ENCODE assay signal across 15 cellular contexts in genomic region chr4:56289934-56290333, GRCh38.
A peak's percentile ranks its signal among the peaks of the same experiment; 100 is the strongest.
DNase-seq lines count a peak whose midpoint lies in the region; ATAC-seq and TF ChIP-seq lines count a peak whose summit lies in the region.
"Had no signal": no experiment of that assay in that cellular context is flagged by ENCODE, and none has a peak within 500 bp of the region (broad histone marks: within the 10 kb centered on the region; RNA-seq: fewer than 3 reads in every experiment).

No MANE protein-coding gene starts in this region.

- H4K20me1 ChIP-seq in H9 (ENCODE audit: control insufficient read depth, insufficient read depth, insufficient read length): no peaks in the 10 kb centered on the region
- H4K20me1 ChIP-seq: BLaER1 treated with 17β-estradiol and CSF1 and Interleukin-3, amounts not matched to agents 10 nM and 100 nM had no signal

- ATAC-seq in T-helper 17 cell: no peak
- no peak for ATAC-seq in HG02870 (IDR thresholded peaks at IDR 0.05; ENCODE audit: unreplicated experiment)
- ATAC-seq: PC-3, sciatic nerve had no signal

- H4K5ac ChIP-seq in H9 (ENCODE audit: insufficient read length, low read depth, low read length): no peak overlapping the region

- H3K23me2 ChIP-seq in H9 (ENCODE audit: insufficient read length, low read depth, low read length, poor library complexity, severe bottlenecking): no peaks in the 10 kb centered on the region

- no peak overlapping the region for H3K18ac ChIP-seq in H9 (ENCODE audit: insufficient read length, low read depth, low read length)

- H2AK5ac ChIP-seq in H9 (ENCODE audit: insufficient read length, low read length): no peak overlapping the region

- no peak overlapping the region for H2BK120ac ChIP-seq in H9 (ENCODE audit: low read depth, low read length, poor library complexity, severe bottlenecking)

- no peak overlapping the region for H3K23ac ChIP-seq in H9 (ENCODE audit: insufficient read length, low read depth, low read length)

- H3K27me3 ChIP-seq in cardiac muscle cell (no peaks in the 10 kb centered on the region), right atrium auricular region (no peaks in the 10 kb centered on the region), thyroid gland (no peaks in the 10 kb centered on the region), H9 (ENCODE audit: insufficient read depth, low read length) (peaks cover 3% of the 10 kb centered on the region; the same call in 1 of the 2 replicates)
- H3K27me3 ChIP-seq: BLaER1 treated with 17β-estradiol and CSF1 and Interleukin-3, amounts not matched to agents 10 nM and 100 nM; uterus had no signal

- H3T11ph ChIP-seq in H9 (ENCODE audit: low read length): no peak overlapping the region

- H3K36me3 ChIP-seq in cardiac muscle cell: no peaks in the 10 kb centered on the region
- H3K36me3 ChIP-seq in right atrium auricular region: no peaks in the 10 kb centered on the region
- H3K36me3 ChIP-seq in thyroid gland: no peaks in the 10 kb centered on the region
- H3K36me3 ChIP-seq: uterus had no signal

- intact Hi-C loops in thyroid gland (cut with DNase I): no loop called here

- no peak for TF ChIP-seq POLR2A in thyroid gland (IDR thresholded peaks at IDR 0.05)

- H3K9me3 Mint-ChIP-seq in H9: peaks cover 12 to 13% of the 10 kb centered on the region in 2 experiments; a peak in 4 of 5 replicates
- H3K9me3 Mint-ChIP-seq: dendritic cell treated with granulocyte-macrophage colony-stimulating factor and Interleukin-4, amounts not matched to agents 40 ng/mL and 50 ng/mL, for 4 days had no signal

- peak overlapping the region; percentile 88 for H3K27ac Mint-ChIP-seq in T-helper 17 cell
- H3K27ac Mint-ChIP-seq in H9: no peak overlapping the region; a peak in 2 of 7 replicates
- H3K27ac Mint-ChIP-seq: dendritic cell treated with granulocyte-macrophage colony-stimulating factor and Interleukin-4, amounts not matched to agents 40 ng/mL and 50 ng/mL, for 4 days had no signal

- H2BK5ac ChIP-seq in H9 (ENCODE audit: insufficient read length, low read length): no peak overlapping the region

- DNase-seq in cardiac muscle cell (ENCODE audit: low read depth in 1 of 2, low spot score in 1 of 2) (peak; percentile 40 to 56), right atrium auricular region (ENCODE audit: low spot score) (no peak), T-helper 17 cell (no peak), islet precursor cell (peak; percentile 68), thyroid gland (peak; percentile 41 to 43), H9 (no peak), GDM1 (lab: John Stamatoyannopoulos, UW) (no peak)
- DNase-seq: activated gamma-delta T cell treated with Interleukin-2 at 50 U/mL for 16 hours, KBM-7, PC-3, uterus had no signal

- H3K4me1 ChIP-seq in cardiac muscle cell (ENCODE audit: low read depth) (peaks cover 8% of the 10 kb centered on the region), right atrium auricular region (no peaks in the 10 kb centered on the region), thyroid gland (no peaks in the 10 kb centered on the region), H9 (ENCODE audit: insufficient read depth, low read length) (no peaks in the 10 kb centered on the region)
- H3K4me1 ChIP-seq: uterus had no signal

- H2BK12ac ChIP-seq in H9 (ENCODE audit: insufficient read length, low read depth, low read length): no peak overlapping the region

- peak overlapping the region; percentile 75 for H3K4me3 Mint-ChIP-seq in T-helper 17 cell
- H3K4me3 Mint-ChIP-seq in H9: no peak overlapping the region
- H3K4me3 Mint-ChIP-seq: dendritic cell treated with granulocyte-macrophage colony-stimulating factor and Interleukin-4, amounts not matched to agents 40 ng/mL and 50 ng/mL, for 4 days had no signal

- no peak overlapping the region for H3K56ac ChIP-seq in H9 (ENCODE audit: insufficient read length, low read depth, low read length)

- no peak overlapping the region for H4K8ac ChIP-seq in H9 (replicated peaks; ENCODE audit: insufficient read length, low read depth, low read length)

- peaks cover 7% of the 10 kb centered on the region for H3K27me3 Mint-ChIP-seq in T-helper 17 cell
- no peaks in the 10 kb centered on the region for H3K27me3 Mint-ChIP-seq in H9 (ENCODE audit: low read depth)
- H3K27me3 Mint-ChIP-seq: dendritic cell treated with granulocyte-macrophage colony-stimulating factor and Interleukin-4, amounts not matched to agents 40 ng/mL and 50 ng/mL, for 4 days had no signal

- no peak overlapping the region for H2AFZ ChIP-seq in H9 (ENCODE audit: low read length)

- no peaks in the 10 kb centered on the region for H3K79me2 ChIP-seq in H9 (ENCODE audit: insufficient read depth, low read length)

- H4K91ac ChIP-seq in H9 (ENCODE audit: insufficient read length, low read depth, low read length): no peak overlapping the region

- no peak overlapping the region for H3K4me2 ChIP-seq in H9 (ENCODE audit: insufficient read depth, insufficient read length, low read length)
- H3K4me2 ChIP-seq: BLaER1 treated with 17β-estradiol and CSF1 and Interleukin-3, amounts not matched to agents 10 nM and 100 nM had no signal

- H3K4me1 Mint-ChIP-seq in T-helper 17 cell (peaks cover 9% of the 10 kb centered on the region), H9 (0 out of 4 replicates have a peak, but pooled peaks cover 0 to 2% of the 10 kb centered on the region in 2 experiments)

- H3K4me3 ChIP-seq in cardiac muscle cell (no peak overlapping the region), right atrium auricular region (no peak overlapping the region), thyroid gland (replicated peaks in 1 of 3) (no peak overlapping the region)
- H3K4me3 ChIP-seq: BLaER1 treated with 17β-estradiol and CSF1 and Interleukin-3, amounts not matched to agents 10 nM and 100 nM; uterus had no signal

- WGBS in thyroid gland, 2 donors: 44% methylated on average over 5 of the region's 5 CpGs
- WGBS in H9 (ENCODE audit: extremely low coverage, insufficient read length, low lambda C conversion rate): no CpG with 5 or more reads among the region's 5 CpGs

- H3K27ac ChIP-seq in cardiac muscle cell (peak overlapping the region; percentile 50), right atrium auricular region (no peak overlapping the region), thyroid gland (no peak overlapping the region), H9 (ENCODE audit: insufficient read length, low read depth, low read length) (no peak overlapping the region)
- H3K27ac ChIP-seq: BLaER1 treated with 17β-estradiol and CSF1 and Interleukin-3, amounts not matched to agents 10 nM and 100 nM; uterus had no signal

- no peaks in the 10 kb centered on the region for H3K79me1 ChIP-seq in H9 (ENCODE audit: insufficient read depth, low read depth, low read length, poor library complexity, severe bottlenecking)

- H3K4ac ChIP-seq in H9 (ENCODE audit: low read depth, low read length): no peak overlapping the region

- no peak for TF ChIP-seq CTCF in cardiac muscle cell (IDR thresholded peaks at IDR 0.05; ENCODE audit: low read depth, low read length)
- TF ChIP-seq CTCF in right atrium auricular region (IDR thresholded peaks at IDR 0.05): no peak
- no peak for TF ChIP-seq CTCF in thyroid gland (IDR thresholded peaks at IDR 0.05)
- no peak for TF ChIP-seq CTCF in H9 (conservative IDR thresholded peaks at IDR 0.05)

- H3K9me3 ChIP-seq in cardiac muscle cell (ENCODE audit: low read depth): no peaks in the 10 kb centered on the region
- H3K9me3 ChIP-seq in right atrium auricular region: peaks cover 0 to 6% of the 10 kb centered on the region in 2 donors
- H3K9me3 ChIP-seq in T-helper 17 cell (ENCODE audit: control insufficient read depth, low read length, poor library complexity, severe bottlenecking): no peaks in the 10 kb centered on the region
- no peaks in the 10 kb centered on the region for H3K9me3 ChIP-seq in thyroid gland
- H3K9me3 ChIP-seq in H9 (ENCODE audit: control insufficient read depth, low read depth, low read length): no peaks in the 10 kb centered on the region
- H3K9me3 ChIP-seq: uterus had no signal

- no peak overlapping the region for H3K14ac ChIP-seq in H9 (ENCODE audit: insufficient read depth, low read length)

- H2BK15ac ChIP-seq in H9 (ENCODE audit: low read depth, low read length): no peak overlapping the region

- H2BK20ac ChIP-seq in H9 (ENCODE audit: low read depth, low read length, poor library complexity, severe bottlenecking): no peak overlapping the region

- no peaks in the 10 kb centered on the region for H3K36me3 Mint-ChIP-seq in T-helper 17 cell (ENCODE audit: low read depth)
- H3K36me3 Mint-ChIP-seq in H9 (ENCODE audit: insufficient read depth in 1 of 3, low read depth in 3 of 3): peaks cover under 1 to 14% (median 5%) of the 10 kb centered on the region in 3 experiments; a peak in 6 of 7 replicates

- H3K9ac ChIP-seq in H9 (ENCODE audit: extremely low read depth, insufficient read length, low read length): no peak overlapping the region
- H3K9ac ChIP-seq: BLaER1 treated with 17β-estradiol and CSF1 and Interleukin-3, amounts not matched to agents 10 nM and 100 nM had no signal

Comparison
In these comparisons a context has a peak if more than half of its experiments do, and no peak if none do; other contexts are left out.
1. DNase-seq: peak in cardiac muscle cell (2 of 2), islet precursor cell (single experiment) and thyroid gland (2 of 2); none in right atrium auricular region (single experiment), T-helper 17 cell (0 of 3), H9 (single experiment) and GDM1 (single experiment).